In genomic region chr17:38415250-38416194, GRCh38 we compare ENCODE assay signal across 8 cellular contexts. TPM values are rescaled to one million over a fixed set of nuclear protein-coding genes. Genes with fewer than 3 reads are reported as not detected.
A peak's percentile ranks its signal among the peaks of the same experiment; 100 is the strongest.
DNase-seq lines count a peak whose midpoint lies in the region; ATAC-seq and TF ChIP-seq lines count a peak whose summit lies in the region.

No MANE protein-coding gene starts in this region.

- H3K27me3 ChIP-seq in transverse colon, result peaks cover 45% of the 10 kb centered on the region

- peaks cover 8 to 27% (median 18%) of the 10 kb centered on the region in 4 donors for H3K4me1 ChIP-seq in transverse colon

- H3K4me3 Mint-ChIP-seq in glutamatergic neuron (ENCODE audit: unreplicated experiment), result peak overlapping the region; percentile 84

- in situ Hi-C loops in transverse colon (cut with MboI; ENCODE audit: low pct_ligation_motif_present in 1 of 4, low pct_unique_long_range_greater_than_20kb in 1 of 4, low sequenced_read_pairs in 3 of 4), result loop anchor here in 1 of 4 donors (10.0 kb wide), 1 partner anchor 71 kb away; the partner anchor contains the start of gene GPR179

- H3K27me3 Mint-ChIP-seq in glutamatergic neuron (ENCODE audit: unreplicated experiment), result peaks cover 11% of the 10 kb centered on the region

- no peaks in the 10 kb centered on the region for H3K36me3 Mint-ChIP-seq in glutamatergic neuron (ENCODE audit: unreplicated experiment)

- H3K9me3 ChIP-seq in transverse colon, result no peaks in the 10 kb centered on the region

- TF ChIP-seq POLR2A in transverse colon (IDR thresholded peaks at IDR 0.05), result no peak

- no peak for ATAC-seq in GM19324 (IDR thresholded peaks at IDR 0.05; ENCODE audit: low FRiP score, unreplicated experiment)

- intact Hi-C loops in transverse colon (cut with DNase I; ENCODE audit: low total_unique reads), result loop anchor here (2.0 kb wide), 1 partner anchor 67 kb away; no protein-coding TSS in a partner anchor

- H3K4me3 ChIP-seq in AG04449 (ENCODE audit: low read depth, low read length) (peak overlapping the region; percentile 36), transverse colon (no peak overlapping the region)

- no peak for DNase-seq in AG04449 (ENCODE audit: low read depth, low spot score)
- peak; percentile 55 for DNase-seq in GM20000 (ENCODE audit: low spot score)
- DNase-seq in NCI-H2081 treated with DMSO at 0.1 percent for 48 hours (lab: John Stamatoyannopoulos, UW), result peak; percentile 80
- peak; percentile 73 for DNase-seq in glutamatergic neuron
- peak; percentile 40 for DNase-seq in transverse colon
- DNase-seq in middle frontal gyrus (ENCODE audit: extremely low spot score, low spot score), result no peak

- H3K36me3 ChIP-seq in transverse colon, result no peaks in the 10 kb centered on the region

- no peak for TF ChIP-seq EP300 in transverse colon (IDR thresholded peaks at IDR 0.05; ENCODE audit: low read depth)

- TF ChIP-seq CTCF in AG04449 (IDR thresholded peaks at IDR 0.05; ENCODE audit: insufficient read depth, low read length, missing control alignments) (no peak), GM20000 (IDR thresholded peaks at IDR 0.05; ENCODE audit: extremely low read depth, missing control alignments) (no peak), VCaP (conservative IDR thresholded peaks at IDR 0.05) (no peak), glutamatergic neuron (IDR thresholded peaks at IDR 0.05; ENCODE audit: partially characterized antibody, unreplicated experiment) (no peak), transverse colon (IDR thresholded peaks at IDR 0.05) (no peak)

- peaks cover 1% of the 10 kb centered on the region for H3K9me3 Mint-ChIP-seq in glutamatergic neuron (ENCODE audit: unreplicated experiment)

- CTCF ChIA-PET in AG04449 (lab: Yijun Ruan, JAX), result interaction anchor here (0.8 to 17.1 kb wide), 33 partner anchors 10 to 252 kb away, joined by 3 to 456 read pairs (median 7); partner anchors contain the start of genes GPR179 and SOCS7

- H3K27ac ChIP-seq in VCaP, result peak overlapping the region; percentile 65
- peak overlapping the region in 1 of 4 donors; percentile 27 for H3K27ac ChIP-seq in transverse colon

- H3K4me1 Mint-ChIP-seq in glutamatergic neuron (ENCODE audit: low read depth, unreplicated experiment), result peaks cover 7% of the 10 kb centered on the region

- peak overlapping the region; percentile 97 for H3K27ac Mint-ChIP-seq in glutamatergic neuron (ENCODE audit: unreplicated experiment)

- POLR2A ChIA-PET in AG04449 (lab: Yijun Ruan, JAX), result interaction anchor here (0.6 to 1.0 kb wide), 2 partner anchors 60 to 66 kb away, joined by 3 to 4 read pairs; no protein-coding TSS in a partner anchor

- WGBS in transverse colon (ENCODE audit: low coverage in 1 of 2), 2 donors, result 33 to 70% methylated on average over 4 to 20 of the region's 22 CpGs

RNA-seq across cellular contexts. Expression of gene ARHGAP23, which starts 12.7 kb away (rescaled TPM):
- total RNA-seq in glutamatergic neuron (ENCODE audit: unreplicated experiment), result 23.6 TPM
- 10 to 100 TPM in 3 of 4 donors, 1 to 10 TPM in 1; 4.5 to 21.7 (median 17.0) TPM for total RNA-seq in transverse colon

Comparison
In these comparisons a context has a peak if more than half of its experiments do, and no peak if none do; other contexts are left out.
1. DNase-seq: peak in GM20000 (single experiment), NCI-H2081 treated with DMSO at 0.1 percent for 48 hours (single experiment), glutamatergic neuron (single experiment) and transverse colon (single experiment); none in AG04449 (single experiment) and middle frontal gyrus (single experiment).